8 cellular contexts compared by ENCODE assay signal in the genomic region with DNA sequence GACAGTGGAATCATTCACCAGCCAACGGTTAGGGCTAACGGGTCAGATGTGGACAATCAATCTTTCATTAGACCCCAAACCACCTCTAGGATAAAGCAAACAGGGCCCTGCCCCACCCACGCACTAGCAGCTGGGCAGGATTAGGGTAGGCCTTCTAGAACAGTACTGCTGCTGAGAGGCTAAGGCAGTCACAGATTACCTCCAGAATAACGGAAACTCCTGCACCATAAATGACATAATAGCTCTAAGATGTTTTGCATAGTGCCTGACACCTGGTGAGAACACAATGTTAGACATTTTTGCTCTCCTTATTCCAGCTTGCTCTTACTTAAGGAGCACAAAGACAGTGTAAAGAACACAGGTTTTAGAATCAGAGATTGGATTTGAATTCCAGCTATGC. TPM values are rescaled to one million over a fixed set of nuclear protein-coding genes. Genes with fewer than 3 reads are reported as not detected.
A peak's percentile ranks its signal among the peaks of the same experiment; 100 is the strongest.
DNase-seq lines count a peak whose midpoint lies in the region; ATAC-seq lines count a peak whose summit lies in the region.
"Had no signal": no experiment of that assay in that cellular context is flagged by ENCODE, and none has a peak within 500 bp of the region (broad histone marks: within the 10 kb centered on the region; RNA-seq: fewer than 3 reads in every experiment).

No MANE protein-coding gene starts in this region.

- CTCF ChIA-PET in naive thymus-derived CD4-positive, alpha-beta T cell (lab: Charles Lee): interaction anchor here (0.6 to 2.3 kb wide), 9 partner anchors 9 to 130 kb away, joined by 3 to 10 read pairs (median 3); a partner anchor contains a TSS

- peaks cover 14 to 32% of the 10 kb centered on the region in 2 donors for H3K4me1 ChIP-seq in naive thymus-derived CD4-positive, alpha-beta T cell (ENCODE audit: control insufficient read depth in 2 of 2, insufficient read depth in 2 of 2, low read length in 2 of 2)

- H3K9me3 Mint-ChIP-seq in naive thymus-derived CD4-positive, alpha-beta T cell: no peaks in the 10 kb centered on the region

- H3K36me3 ChIP-seq in naive thymus-derived CD4-positive, alpha-beta T cell (ENCODE audit: control insufficient read depth in 2 of 3, insufficient read depth in 3 of 3, low read length in 3 of 3): no peaks in the 10 kb centered on the region
- H3K36me3 ChIP-seq: neutrophil had no signal

- H3K27ac Mint-ChIP-seq in naive thymus-derived CD4-positive, alpha-beta T cell: peak overlapping the region in 8 of 9 donors; percentile 79 to 98 (median 93)

- H3K4me3 ChIP-seq in naive thymus-derived CD4-positive, alpha-beta T cell (ENCODE audit: low read length): peak overlapping the region; percentile 86

- intact Hi-C loops in naive thymus-derived CD4-positive, alpha-beta T cell (cut with micrococcal nuclease): loop anchor here in 1 of 2 donors (1.0 kb wide), 2 partner anchors 15 to 115 kb away; no protein-coding TSS in a partner anchor

- in situ Hi-C loops in SK-MEL-5 (cut with HindIII; ENCODE audit: low pct_unique_long_range_greater_than_20kb, low sequenced_read_pairs): no loop called here

- peaks cover 0 to 27% (median 6%) of the 10 kb centered on the region in 5 donors for H3K36me3 Mint-ChIP-seq in naive thymus-derived CD4-positive, alpha-beta T cell

- no peaks in the 10 kb centered on the region for H3K27me3 ChIP-seq in naive thymus-derived CD4-positive, alpha-beta T cell (ENCODE audit: control insufficient read depth in 2 of 2, insufficient read depth in 2 of 2, low read length in 2 of 2)

- ATAC-seq in GM18873 (IDR thresholded peaks at IDR 0.05; ENCODE audit: low FRiP score, unreplicated experiment) (peak; percentile 80), HG02610 (IDR thresholded peaks at IDR 0.05; ENCODE audit: unreplicated experiment) (peak; percentile 43), GM18909 (IDR thresholded peaks at IDR 0.05; ENCODE audit: poor library complexity, unreplicated experiment) (no peak)
- ATAC-seq in naive thymus-derived CD4-positive, alpha-beta T cell: peak; percentile 59

- peaks cover 0 to 10% (median 0%) of the 10 kb centered on the region in 5 donors for H3K27me3 Mint-ChIP-seq in naive thymus-derived CD4-positive, alpha-beta T cell

- H3K27ac ChIP-seq in naive thymus-derived CD4-positive, alpha-beta T cell (ENCODE audit: low read depth, low read length): peak overlapping the region; percentile 64
- H3K27ac ChIP-seq: neutrophil had no signal

- POLR2A ChIA-PET in naive thymus-derived CD4-positive, alpha-beta T cell (lab: Charles Lee): interaction anchor here (0.6 to 3.2 kb wide), 15 partner anchors 10 to 161 kb away, joined by 3 to 19 read pairs (median 4); a partner anchor contains a TSS

- DNase-seq in SK-MEL-5 (ENCODE audit: low read depth, low spot score) (peak; percentile 34), HK-2 (ENCODE audit: unreplicated experiment) (no peak), dermis blood vessel endothelial cell (no peak)
- DNase-seq in naive thymus-derived CD4-positive, alpha-beta T cell: peak in 7 of 9 donors; percentile 55 to 70 (median 63)

- peak overlapping the region; percentile 87 to 97 (median 95) for H3K4me3 Mint-ChIP-seq in naive thymus-derived CD4-positive, alpha-beta T cell

- H3K4me1 Mint-ChIP-seq in naive thymus-derived CD4-positive, alpha-beta T cell: peaks cover 31 to 69% (median 61%) of the 10 kb centered on the region in 7 donors

- no peaks in the 10 kb centered on the region for H3K9me3 ChIP-seq in naive thymus-derived CD4-positive, alpha-beta T cell (ENCODE audit: control insufficient read depth in 2 of 3, low read length in 3 of 3)
- H3K9me3 ChIP-seq: neutrophil had no signal

RNA-seq across cellular contexts. Expression of a gene that starts 1.8 kb away (rescaled TPM):
- 43.7 and 47.5 TPM in 2 replicates for total RNA-seq in SK-MEL-5 (2014; rRNA removed; shearing (Covaris generic))
- 27.0 and 28.9 TPM in 2 replicates for polyA plus RNA-seq in SK-MEL-5 (2015; cell fraction: cytosol; rRNA removed)
- 158 and 165 TPM in 2 replicates for polyA plus RNA-seq in SK-MEL-5 (2015; cell fraction: nucleus; rRNA removed)
- 10 to 100 TPM; 24.8 to 62.9 (median 27.5) TPM for total RNA-seq in naive thymus-derived CD4-positive, alpha-beta T cell
- polyA plus RNA-seq in naive thymus-derived CD4-positive, alpha-beta T cell: 10 to 100 TPM; 12.0 to 33.3 TPM
- total RNA-seq in dermis blood vessel endothelial cell: 1.7 and 2.0 TPM in 2 replicates

RNA-seq across cellular contexts. Expression of a gene that starts 46.0 kb away (rescaled TPM):
- total RNA-seq in SK-MEL-5 (2014; rRNA removed; shearing (Covaris generic)): not detected in 2 replicates
- not detected in 2 replicates for polyA plus RNA-seq in SK-MEL-5 (2015; cell fraction: cytosol; rRNA removed)
- not detected in 2 replicates for polyA plus RNA-seq in SK-MEL-5 (2015; cell fraction: nucleus; rRNA removed)
- total RNA-seq in naive thymus-derived CD4-positive, alpha-beta T cell: not detected
- not detected for polyA plus RNA-seq in naive thymus-derived CD4-positive, alpha-beta T cell
- total RNA-seq in dermis blood vessel endothelial cell: not detected in 2 replicates

Comparison
In these comparisons a context has a peak if more than half of its experiments do, and no peak if none do; other contexts are left out.
1. DNase-seq: peak in SK-MEL-5 (single experiment) and naive thymus-derived CD4-positive, alpha-beta T cell (7 of 9); none in HK-2 (single experiment) and dermis blood vessel endothelial cell (single experiment).